ENCODE assay signal across 1 cellular context in the genomic region with DNA sequence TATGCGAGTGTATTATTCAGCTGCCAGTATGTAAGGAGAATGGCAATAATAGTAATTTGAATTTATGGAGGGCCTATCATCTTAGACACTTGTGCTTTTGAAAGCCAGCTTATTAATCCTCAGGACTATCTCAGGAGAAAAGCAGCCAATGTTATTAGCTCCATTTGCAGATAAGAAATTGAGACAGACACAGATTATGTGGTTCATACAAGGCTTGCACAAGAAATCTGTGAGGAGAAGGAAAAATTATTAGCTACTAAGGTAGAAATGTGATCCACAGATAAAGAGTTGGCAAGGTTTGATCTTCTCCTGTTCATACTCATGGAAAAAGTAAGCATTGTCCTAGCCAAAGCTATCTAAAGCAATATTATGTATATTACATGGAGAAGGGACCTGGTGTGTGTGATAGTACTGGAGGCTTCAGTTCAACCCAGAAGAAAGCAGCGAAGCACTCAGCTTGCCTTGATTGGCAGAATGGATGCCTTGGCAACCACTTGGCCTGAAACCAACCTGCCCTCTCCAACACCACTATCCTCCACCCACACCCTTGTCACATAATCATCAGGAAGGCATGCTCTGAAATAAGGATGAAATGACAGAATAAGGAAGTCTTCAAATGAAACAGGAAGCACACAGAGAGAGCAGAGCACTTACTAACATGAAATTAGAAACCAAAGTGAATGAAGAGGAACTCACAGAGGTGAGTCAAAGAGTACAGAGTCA.
TF ChIP-seq lines count a peak whose summit lies in the region.

No MANE protein-coding gene starts in this region.

TF ChIP-seq in K562, 482 proteins besides CTCF, POLR2A, EP300 and RAD21 (continued from another document and continues in another):
- TF ChIP-seq, protein P1, sequence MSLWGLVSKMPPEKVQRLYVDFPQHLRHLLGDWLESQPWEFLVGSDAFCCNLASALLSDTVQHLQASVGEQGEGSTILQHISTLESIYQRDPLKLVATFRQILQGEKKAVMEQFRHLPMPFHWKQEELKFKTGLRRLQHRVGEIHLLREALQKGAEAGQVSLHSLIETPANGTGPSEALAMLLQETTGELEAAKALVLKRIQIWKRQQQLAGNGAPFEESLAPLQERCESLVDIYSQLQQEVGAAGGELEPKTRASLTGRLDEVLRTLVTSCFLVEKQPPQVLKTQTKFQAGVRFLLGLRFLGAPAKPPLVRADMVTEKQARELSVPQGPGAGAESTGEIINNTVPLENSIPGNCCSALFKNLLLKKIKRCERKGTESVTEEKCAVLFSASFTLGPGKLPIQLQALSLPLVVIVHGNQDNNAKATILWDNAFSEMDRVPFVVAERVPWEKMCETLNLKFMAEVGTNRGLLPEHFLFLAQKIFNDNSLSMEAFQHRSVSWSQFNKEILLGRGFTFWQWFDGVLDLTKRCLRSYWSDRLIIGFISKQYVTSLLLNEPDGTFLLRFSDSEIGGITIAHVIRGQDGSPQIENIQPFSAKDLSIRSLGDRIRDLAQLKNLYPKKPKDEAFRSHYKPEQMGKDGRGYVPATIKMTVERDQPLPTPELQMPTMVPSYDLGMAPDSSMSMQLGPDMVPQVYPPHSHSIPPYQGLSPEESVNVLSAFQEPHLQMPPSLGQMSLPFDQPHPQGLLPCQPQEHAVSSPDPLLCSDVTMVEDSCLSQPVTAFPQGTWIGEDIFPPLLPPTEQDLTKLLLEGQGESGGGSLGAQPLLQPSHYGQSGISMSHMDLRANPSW (CRISPR knock-in tag; IDR thresholded peaks at IDR 0.05) = no peak
- TF ChIP-seq ZNF165 (CRISPR knock-in tag; IDR thresholded peaks at IDR 0.05; ENCODE audit: borderline replicate concordance) (no peak), ZC3H4 (CRISPR knock-in tag; IDR thresholded peaks at IDR 0.05; ENCODE audit: borderline replicate concordance) (no peak), EP400 (IDR thresholded peaks at IDR 0.05) (peak; percentile 25; the same call in 1 of the 2 replicates), BCL6 (CRISPR knock-in tag; IDR thresholded peaks at IDR 0.05) (no peak), PML (IDR thresholded peaks at IDR 0.05; ENCODE audit: low read length) (no peak), JUND (IDR thresholded peaks at IDR 0.05; ENCODE audit: borderline replicate concordance, low read depth, low read length) (0 out of 2 replicates have a peak, but pooled peaks have one; percentile 28), JUND (tag; IDR thresholded peaks at IDR 0.05; ENCODE audit: borderline replicate concordance, low read depth, low read length) (peak; percentile 34; the same call in 1 of the 3 replicates), ARID1B (IDR thresholded peaks at IDR 0.05) (peak; percentile 42; the same call in 1 of the 2 replicates), NFYB (IDR thresholded peaks at IDR 0.05; ENCODE audit: extremely low read depth, insufficient read length) (peak; percentile 74), SAP30 (IDR thresholded peaks at IDR 0.05; ENCODE audit: borderline replicate concordance, insufficient read depth, low read depth, low read length, poor library complexity, severe bottlenecking) (no peak), ETV6 (IDR thresholded peaks at IDR 0.05; ENCODE audit: borderline replicate concordance in 1 of 2, low read depth in 2 of 2, low read length in 1 of 2) (no peak; a peak in 1 of 4 replicates), ETV6 (CRISPR knock-in tag; IDR thresholded peaks at IDR 0.05; ENCODE audit: borderline replicate concordance) (no peak), CTBP1 (IDR thresholded peaks at IDR 0.05; ENCODE audit: borderline replicate concordance) (peak; percentile 54; the same call in 1 of the 2 replicates), MBD2 (IDR thresholded peaks at IDR 0.05; ENCODE audit: borderline replicate concordance, low read depth) (no peak), KLF10 (CRISPR knock-in tag; IDR thresholded peaks at IDR 0.05) (no peak), POLR2AphosphoS2 (IDR thresholded peaks at IDR 0.05; ENCODE audit: low read length) (no peak), GABPB1 (CRISPR knock-in tag; IDR thresholded peaks at IDR 0.05) (no peak), ZNF511 (CRISPR knock-in tag; IDR thresholded peaks at IDR 0.05) (no peak), TGIF2 (CRISPR knock-in tag; IDR thresholded peaks at IDR 0.05) (no peak), ZNF23 (CRISPR knock-in tag; IDR thresholded peaks at IDR 0.05) (no peak), TFAM (CRISPR knock-in tag; conservative IDR thresholded peaks at IDR 0.05) (no peak), SP1 (CRISPR knock-in tag; IDR thresholded peaks at IDR 0.05) (no peak), ZNF197 (CRISPR knock-in tag; IDR thresholded peaks at IDR 0.05; ENCODE audit: low read depth) (no peak), NFXL1 (CRISPR knock-in tag; IDR thresholded peaks at IDR 0.05) (no peak), USF2 (CRISPR knock-in tag; IDR thresholded peaks at IDR 0.05) (no peak), RFX1 (IDR thresholded peaks at IDR 0.05) (peak; percentile 89), E2F3 (CRISPR knock-in tag; IDR thresholded peaks at IDR 0.05) (no peak), STAT5A (IDR thresholded peaks at IDR 0.05; ENCODE audit: borderline replicate concordance, low read length) (no peak), KHSRP (IDR thresholded peaks at IDR 0.05) (no peak), HOXB6 (CRISPR knock-in tag; IDR thresholded peaks at IDR 0.05; ENCODE audit: borderline replicate concordance) (no peak), CREM (IDR thresholded peaks at IDR 0.05; ENCODE audit: low read depth) (peak; percentile 46; the same call in 1 of the 2 replicates), NEUROD1 (IDR thresholded peaks at IDR 0.05; ENCODE audit: borderline replicate concordance, low read depth, low read length, partially characterized antibody) (peak; percentile 45), SNIP1 (IDR thresholded peaks at IDR 0.05; ENCODE audit: low read depth) (no peak), POU5F1 (IDR thresholded peaks at IDR 0.05; ENCODE audit: borderline replicate concordance, low read depth, low read length, partially characterized antibody) (no peak), MTA1 (IDR thresholded peaks at IDR 0.05; ENCODE audit: borderline replicate concordance) (no peak), BMI1 (IDR thresholded peaks at IDR 0.05; ENCODE audit: low read length) (peak; percentile 64), TRIM25 (IDR thresholded peaks at IDR 0.05; ENCODE audit: borderline replicate concordance) (no peak), DACH1 (IDR thresholded peaks at IDR 0.05; ENCODE audit: partially characterized antibody) (peak; percentile 37)
- TF ChIP-seq, protein P2, sequence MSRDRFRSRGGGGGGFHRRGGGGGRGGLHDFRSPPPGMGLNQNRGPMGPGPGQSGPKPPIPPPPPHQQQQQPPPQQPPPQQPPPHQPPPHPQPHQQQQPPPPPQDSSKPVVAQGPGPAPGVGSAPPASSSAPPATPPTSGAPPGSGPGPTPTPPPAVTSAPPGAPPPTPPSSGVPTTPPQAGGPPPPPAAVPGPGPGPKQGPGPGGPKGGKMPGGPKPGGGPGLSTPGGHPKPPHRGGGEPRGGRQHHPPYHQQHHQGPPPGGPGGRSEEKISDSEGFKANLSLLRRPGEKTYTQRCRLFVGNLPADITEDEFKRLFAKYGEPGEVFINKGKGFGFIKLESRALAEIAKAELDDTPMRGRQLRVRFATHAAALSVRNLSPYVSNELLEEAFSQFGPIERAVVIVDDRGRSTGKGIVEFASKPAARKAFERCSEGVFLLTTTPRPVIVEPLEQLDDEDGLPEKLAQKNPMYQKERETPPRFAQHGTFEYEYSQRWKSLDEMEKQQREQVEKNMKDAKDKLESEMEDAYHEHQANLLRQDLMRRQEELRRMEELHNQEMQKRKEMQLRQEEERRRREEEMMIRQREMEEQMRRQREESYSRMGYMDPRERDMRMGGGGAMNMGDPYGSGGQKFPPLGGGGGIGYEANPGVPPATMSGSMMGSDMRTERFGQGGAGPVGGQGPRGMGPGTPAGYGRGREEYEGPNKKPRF (IDR thresholded peaks at IDR 0.05; ENCODE audit: low read depth, low read length) = no peak
- TF ChIP-seq, protein P3, sequence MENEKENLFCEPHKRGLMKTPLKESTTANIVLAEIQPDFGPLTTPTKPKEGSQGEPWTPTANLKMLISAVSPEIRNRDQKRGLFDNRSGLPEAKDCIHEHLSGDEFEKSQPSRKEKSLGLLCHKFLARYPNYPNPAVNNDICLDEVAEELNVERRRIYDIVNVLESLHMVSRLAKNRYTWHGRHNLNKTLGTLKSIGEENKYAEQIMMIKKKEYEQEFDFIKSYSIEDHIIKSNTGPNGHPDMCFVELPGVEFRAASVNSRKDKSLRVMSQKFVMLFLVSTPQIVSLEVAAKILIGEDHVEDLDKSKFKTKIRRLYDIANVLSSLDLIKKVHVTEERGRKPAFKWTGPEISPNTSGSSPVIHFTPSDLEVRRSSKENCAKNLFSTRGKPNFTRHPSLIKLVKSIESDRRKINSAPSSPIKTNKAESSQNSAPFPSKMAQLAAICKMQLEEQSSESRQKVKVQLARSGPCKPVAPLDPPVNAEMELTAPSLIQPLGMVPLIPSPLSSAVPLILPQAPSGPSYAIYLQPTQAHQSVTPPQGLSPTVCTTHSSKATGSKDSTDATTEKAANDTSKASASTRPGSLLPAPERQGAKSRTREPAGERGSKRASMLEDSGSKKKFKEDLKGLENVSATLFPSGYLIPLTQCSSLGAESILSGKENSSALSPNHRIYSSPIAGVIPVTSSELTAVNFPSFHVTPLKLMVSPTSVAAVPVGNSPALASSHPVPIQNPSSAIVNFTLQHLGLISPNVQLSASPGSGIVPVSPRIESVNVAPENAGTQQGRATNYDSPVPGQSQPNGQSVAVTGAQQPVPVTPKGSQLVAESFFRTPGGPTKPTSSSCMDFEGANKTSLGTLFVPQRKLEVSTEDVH (IDR thresholded peaks at IDR 0.05; ENCODE audit: low read depth, partially characterized antibody) = no peak
- TF ChIP-seq, protein P4, sequence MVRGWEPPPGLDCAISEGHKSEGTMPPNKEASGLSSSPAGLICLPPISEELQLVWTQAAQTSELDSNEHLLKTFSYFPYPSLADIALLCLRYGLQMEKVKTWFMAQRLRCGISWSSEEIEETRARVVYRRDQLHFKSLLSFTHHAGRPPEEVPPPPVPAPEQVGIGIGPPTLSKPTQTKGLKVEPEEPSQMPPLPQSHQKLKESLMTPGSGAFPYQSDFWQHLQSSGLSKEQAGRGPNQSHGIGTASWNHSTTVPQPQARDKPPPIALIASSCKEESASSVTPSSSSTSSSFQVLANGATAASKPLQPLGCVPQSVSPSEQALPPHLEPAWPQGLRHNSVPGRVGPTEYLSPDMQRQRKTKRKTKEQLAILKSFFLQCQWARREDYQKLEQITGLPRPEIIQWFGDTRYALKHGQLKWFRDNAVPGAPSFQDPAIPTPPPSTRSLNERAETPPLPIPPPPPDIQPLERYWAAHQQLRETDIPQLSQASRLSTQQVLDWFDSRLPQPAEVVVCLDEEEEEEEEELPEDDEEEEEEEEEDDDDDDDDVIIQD (CRISPR knock-in tag; IDR thresholded peaks at IDR 0.05) = no peak
